In the genomic region with DNA sequence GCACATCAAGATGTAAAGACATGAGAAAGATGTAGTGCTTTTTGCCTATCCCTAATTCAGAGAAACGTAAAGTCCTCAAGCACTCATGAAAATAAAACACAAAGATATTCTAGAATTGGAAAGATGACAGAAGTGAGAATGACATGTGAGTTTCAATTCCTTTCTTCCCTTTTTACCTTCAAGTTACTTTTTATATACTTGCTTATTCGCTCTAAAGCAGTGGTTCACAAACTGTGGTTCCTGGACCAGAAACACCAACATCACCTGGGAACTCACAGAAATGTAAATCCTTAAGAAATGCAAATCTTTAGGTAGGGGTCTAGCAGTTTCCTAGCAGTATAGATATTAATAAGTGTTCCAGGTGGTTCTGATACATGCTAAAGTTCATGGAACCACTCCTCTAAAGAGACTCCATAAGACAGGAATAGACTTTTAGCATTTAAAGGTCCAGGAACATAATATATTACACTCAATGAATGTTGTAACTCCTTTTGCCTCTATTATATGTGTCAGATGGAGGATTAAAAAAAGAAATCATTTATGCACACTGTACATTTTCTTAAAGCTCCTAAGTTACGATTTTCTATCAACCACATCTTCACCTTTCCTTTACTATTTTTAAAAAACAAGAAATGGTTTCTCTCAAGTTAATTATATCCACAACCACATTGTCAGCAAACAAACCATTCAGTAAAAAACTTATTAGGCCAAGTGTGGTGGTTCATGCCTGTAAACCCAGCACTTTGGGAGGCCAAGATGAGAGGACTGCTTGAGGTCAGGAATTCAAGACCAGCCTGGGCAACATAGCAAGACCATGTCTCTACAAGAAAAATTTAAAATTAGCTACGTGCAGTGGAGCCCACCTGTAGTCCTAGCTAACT, we compare ENCODE assay signal across 13 cellular contexts. TPM values are rescaled to one million over a fixed set of nuclear protein-coding genes. Genes with fewer than 3 reads are reported as not detected.
DNase-seq lines count a peak whose midpoint lies in the region; ATAC-seq lines count a peak whose summit lies in the region.
"Had no signal": no experiment of that assay in that cellular context is flagged by ENCODE, and none has a peak within 500 bp of the region (broad histone marks: within the 10 kb centered on the region; RNA-seq: fewer than 3 reads in every experiment).

No MANE protein-coding gene starts in this region.

- peaks cover 0 to 46% (median 7%) of the 10 kb centered on the region in 3 donors for H3K36me3 Mint-ChIP-seq in CD8-positive, alpha-beta memory T cell
- peaks cover 3% of the 10 kb centered on the region for H3K36me3 Mint-ChIP-seq in activated naive CD4-positive, alpha-beta T cell treated with anti-CD3 and anti-CD28 coated beads for 36 hours (ENCODE audit: low read depth)

- no peaks in the 10 kb centered on the region for H3K9me3 ChIP-seq in CD8-positive, alpha-beta memory T cell (ENCODE audit: low read length)

- no peak overlapping the region for H3K4me3 Mint-ChIP-seq in CD8-positive, alpha-beta memory T cell
- H3K4me3 Mint-ChIP-seq in activated naive CD4-positive, alpha-beta T cell treated with anti-CD3 and anti-CD28 coated beads for 36 hours: no peak overlapping the region
- H3K4me3 Mint-ChIP-seq: T-cell had no signal

- no peaks in the 10 kb centered on the region for H3K9me3 Mint-ChIP-seq in CD8-positive, alpha-beta memory T cell
- no peaks in the 10 kb centered on the region for H3K9me3 Mint-ChIP-seq in activated naive CD4-positive, alpha-beta T cell treated with anti-CD3 and anti-CD28 coated beads for 36 hours
- H3K9me3 Mint-ChIP-seq: T-cell had no signal

- no peaks in the 10 kb centered on the region for H3K4me1 ChIP-seq in CD8-positive, alpha-beta memory T cell (ENCODE audit: insufficient read depth, low read length)

- H3K4me1 Mint-ChIP-seq in CD8-positive, alpha-beta memory T cell: peaks cover 20 to 33% (median 30%) of the 10 kb centered on the region in 3 donors
- peaks cover 10% of the 10 kb centered on the region for H3K4me1 Mint-ChIP-seq in activated naive CD4-positive, alpha-beta T cell treated with anti-CD3 and anti-CD28 coated beads for 36 hours (ENCODE audit: low read depth)

- DNase-seq in CD8-positive, alpha-beta memory T cell: no peak
- DNase-seq in NK-92 treated with Interleukin-12 subunit alpha and Interleukin-12 subunit beta, amount 100 ng/mL, for 24 hours (lab: John Stamatoyannopoulos, UW): no peak
- no peak for DNase-seq in HUDEP-2 (lab: John Stamatoyannopoulos, UW; ENCODE audit: unreplicated experiment in 76 of 76)
- DNase-seq in activated naive CD4-positive, alpha-beta T cell treated with anti-CD3 and anti-CD28 coated beads for 36 hours: no peak
- no peak for DNase-seq in mesenteric fat pad (ENCODE audit: low spot score)
- DNase-seq: KBM-7, left cardiac atrium, NCI-H446 treated with DMSO at 0.1 percent for 48 hours, T-cell had no signal

- H3K27ac ChIP-seq in CD8-positive, alpha-beta memory T cell (ENCODE audit: low read depth, low read length): no peak overlapping the region

- H3K36me3 ChIP-seq in CD8-positive, alpha-beta memory T cell (ENCODE audit: insufficient read depth, low read length): peaks cover 12% of the 10 kb centered on the region

- H3K27ac Mint-ChIP-seq in CD8-positive, alpha-beta memory T cell: peak overlapping the region in 5 of 8 donors; percentile 2 to 61 (median 19)
- no peak overlapping the region for H3K27ac Mint-ChIP-seq in activated naive CD4-positive, alpha-beta T cell treated with anti-CD3 and anti-CD28 coated beads for 36 hours
- H3K27ac Mint-ChIP-seq: progenitor cell of endocrine pancreas, T-cell had no signal

- peak; percentile 78 for ATAC-seq in GM19043 (IDR thresholded peaks at IDR 0.05; ENCODE audit: low read depth, unreplicated experiment)
- peak; percentile 89 for ATAC-seq in HG02642 (IDR thresholded peaks at IDR 0.05; ENCODE audit: poor library complexity, unreplicated experiment)
- peak; percentile 77 for ATAC-seq in HG03460 (IDR thresholded peaks at IDR 0.05; ENCODE audit: unreplicated experiment)
- ATAC-seq: left cardiac atrium, T-cell had no signal

- POLR2A ChIA-PET in CD8-positive, alpha-beta memory T cell (lab: Charles Lee): no interaction called here

- no peaks in the 10 kb centered on the region for H3K27me3 ChIP-seq in CD8-positive, alpha-beta memory T cell (ENCODE audit: insufficient read depth, low read length, poor library complexity, severe bottlenecking)

- CTCF ChIA-PET in CD8-positive, alpha-beta memory T cell (lab: Charles Lee): no interaction called here
- CTCF ChIA-PET in activated naive CD4-positive, alpha-beta T cell treated with anti-CD3 and anti-CD28 coated beads for 36 hours (lab: Charles Lee): interaction anchor here (0.6 to 1.6 kb wide), 5 partner anchors 7 to 267 kb away, joined by 3 to 4 read pairs (median 3); no protein-coding TSS in a partner anchor

- H3K4me3 ChIP-seq in CD8-positive, alpha-beta memory T cell (ENCODE audit: low read length): no peak overlapping the region

- intact Hi-C loops in activated naive CD4-positive, alpha-beta T cell treated with anti-CD3 and anti-CD28 coated beads for 36 hours (cut with micrococcal nuclease): no loop called here

- H3K27me3 Mint-ChIP-seq in CD8-positive, alpha-beta memory T cell: no peaks in the 10 kb centered on the region
- no peaks in the 10 kb centered on the region for H3K27me3 Mint-ChIP-seq in activated naive CD4-positive, alpha-beta T cell treated with anti-CD3 and anti-CD28 coated beads for 36 hours (ENCODE audit: low read depth)
- H3K27me3 Mint-ChIP-seq: progenitor cell of endocrine pancreas, T-cell had no signal

RNA-seq across cellular contexts. Expression of gene ERP44, which starts 39.9 kb away (rescaled TPM):
- total RNA-seq in CD8-positive, alpha-beta memory T cell: 10 to 100 TPM; 16.0 to 16.8 TPM
- polyA plus RNA-seq in CD8-positive, alpha-beta memory T cell: 40.6 TPM
- total RNA-seq in activated naive CD4-positive, alpha-beta T cell treated with anti-CD3 and anti-CD28 coated beads for 36 hours: 1 to 10 TPM; 9.1 to 9.5 TPM
- total RNA-seq in mesenteric fat pad: 21.3 TPM

RNA-seq across cellular contexts. Expression of gene INVS, which starts 40.1 kb away (rescaled TPM):
- total RNA-seq in CD8-positive, alpha-beta memory T cell: 10 to 100 TPM; 16.8 to 18.1 TPM
- polyA plus RNA-seq in CD8-positive, alpha-beta memory T cell: 9.4 TPM
- total RNA-seq in activated naive CD4-positive, alpha-beta T cell treated with anti-CD3 and anti-CD28 coated beads for 36 hours: 1 to 10 TPM; 5.7 to 7.3 TPM
- 22.4 TPM for total RNA-seq in mesenteric fat pad
